12 cellular contexts compared by ENCODE assay signal in the genomic region with DNA sequence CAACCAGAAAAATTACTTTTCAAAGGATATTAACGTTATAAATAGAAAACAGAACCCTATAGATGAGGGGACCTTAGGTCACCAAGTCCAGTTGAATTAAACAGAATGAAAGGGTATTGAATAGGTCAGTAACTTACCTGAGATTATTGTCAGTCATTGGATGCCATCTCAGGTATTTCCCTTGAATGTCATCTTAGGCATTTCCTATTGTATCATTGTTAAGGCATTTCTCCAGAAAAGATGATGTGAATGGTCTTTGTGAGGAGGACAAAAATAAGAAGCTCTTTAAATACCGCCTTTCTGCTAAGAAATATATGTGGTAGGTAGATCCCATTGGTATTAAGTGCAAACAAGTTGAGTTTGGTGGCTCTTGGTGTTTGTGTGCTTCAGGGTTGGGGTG.
"Had no signal": no experiment of that assay in that cellular context is flagged by ENCODE, and none has a peak within 500 bp of the region (broad histone marks: within the 10 kb centered on the region; RNA-seq: fewer than 3 reads in every experiment).

No MANE protein-coding gene starts in this region.

- DNase-seq: activated B cell treated with CpG ODN at 0.5 μM for 24 hours; activated CD4-positive, alpha-beta T cell treated with anti-CD3 and anti-CD28 coated beads, Interleukin-2, amount 50 U/mL, for 1 hour; activated naive CD8-positive, alpha-beta T cell treated with anti-CD3 and anti-CD28 coated beads, Interleukin-2, amount 10 ng/mL, durations not matched to agents 7 days and 5 days; aorta; colonic mucosa; effector CD4-positive, alpha-beta T cell; gastrocnemius medialis; Right ventricle myocardium superior; SK-N-SH had no signal

- H3K27me3 Mint-ChIP-seq: activated B cell treated with CpG ODN at 0.5 μM for 24 hours; activated naive CD8-positive, alpha-beta T cell treated with anti-CD3 and anti-CD28 coated beads, Interleukin-2, amount 10 ng/mL, durations not matched to agents 7 days and 5 days; stimulated activated memory B cell treated with anti-CD40 and anti-IgM and Interleukin-4, amounts not matched to agents 10 μg/mL and 1 μg/mL and 100 μg/mL, for 72 hours; type B pancreatic cell had no signal

- H3K9me3 Mint-ChIP-seq: activated B cell treated with CpG ODN at 0.5 μM for 24 hours; stimulated activated memory B cell treated with anti-CD40 and anti-IgM and Interleukin-4, amounts not matched to agents 10 μg/mL and 1 μg/mL and 100 μg/mL, for 72 hours; type B pancreatic cell had no signal

- ATAC-seq: gastrocnemius medialis; stimulated activated memory B cell treated with anti-CD40 and anti-IgM and Interleukin-4, amounts not matched to agents 10 μg/mL and 1 μg/mL and 100 μg/mL, for 72 hours had no signal

- H3K4me1 ChIP-seq: colonic mucosa had no signal

- H3K27me3 ChIP-seq: colonic mucosa, gastrocnemius medialis had no signal

- H3K4me3 ChIP-seq: colonic mucosa, gastrocnemius medialis, skin epidermis had no signal

- H3K9ac ChIP-seq: SK-N-SH had no signal

- H3K27ac Mint-ChIP-seq: activated B cell treated with CpG ODN at 0.5 μM for 24 hours; activated naive CD8-positive, alpha-beta T cell treated with anti-CD3 and anti-CD28 coated beads, Interleukin-2, amount 10 ng/mL, durations not matched to agents 7 days and 5 days; stimulated activated memory B cell treated with anti-CD40 and anti-IgM and Interleukin-4, amounts not matched to agents 10 μg/mL and 1 μg/mL and 100 μg/mL, for 72 hours; type B pancreatic cell had no signal

- H3K27ac ChIP-seq: colonic mucosa, skin epidermis had no signal

- H3K4me2 ChIP-seq: SK-N-SH had no signal

- H3K9me3 ChIP-seq: colonic mucosa, gastrocnemius medialis, SK-N-SH had no signal

- H3K4me3 Mint-ChIP-seq: activated B cell treated with CpG ODN at 0.5 μM for 24 hours; activated naive CD8-positive, alpha-beta T cell treated with anti-CD3 and anti-CD28 coated beads, Interleukin-2, amount 10 ng/mL, durations not matched to agents 7 days and 5 days; stimulated activated memory B cell treated with anti-CD40 and anti-IgM and Interleukin-4, amounts not matched to agents 10 μg/mL and 1 μg/mL and 100 μg/mL, for 72 hours; type B pancreatic cell had no signal
